In the genomic region with DNA sequence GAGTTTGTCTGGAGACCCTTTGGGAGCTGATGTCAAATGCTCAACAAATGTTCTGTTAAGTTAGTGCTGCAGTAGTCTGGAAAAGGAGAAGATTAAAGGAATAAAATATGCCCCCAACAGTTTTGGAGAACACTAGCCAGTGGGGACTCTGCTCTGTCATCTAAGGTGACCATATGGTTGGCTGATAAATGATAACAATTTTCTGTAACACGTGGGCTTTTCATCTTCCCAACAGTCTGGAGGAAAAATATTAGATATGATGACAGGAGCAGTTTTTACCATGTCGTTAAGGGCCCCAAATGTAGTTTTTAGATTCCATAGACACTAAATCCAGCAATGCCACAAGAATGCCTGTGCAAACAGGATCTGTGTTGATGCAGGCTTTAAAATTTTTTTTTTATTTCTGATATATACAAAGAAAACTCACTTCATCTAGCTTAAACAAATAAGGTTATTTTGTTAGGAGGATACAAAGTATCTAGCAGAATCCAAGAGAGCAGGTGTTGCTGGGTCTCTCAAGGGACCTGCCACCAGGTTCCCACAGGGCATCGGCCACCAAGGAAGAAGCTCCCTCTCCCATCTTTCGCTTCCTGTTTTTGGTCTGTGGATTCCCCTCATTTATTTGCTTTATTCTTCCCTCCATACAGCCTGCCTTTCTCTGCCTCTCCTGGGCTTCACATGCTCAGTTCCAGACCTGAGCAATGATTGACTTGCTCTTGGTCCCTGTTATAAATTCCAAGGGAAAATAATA, we compare ENCODE assay signal across 20 cellular contexts. TPM values are rescaled to one million over a fixed set of nuclear protein-coding genes. Genes with fewer than 3 reads are reported as not detected.
"Had no signal": no experiment of that assay in that cellular context is flagged by ENCODE, and none has a peak within 500 bp of the region (broad histone marks: within the 10 kb centered on the region; RNA-seq: fewer than 3 reads in every experiment).

No MANE protein-coding gene starts in this region.

- H3K27me3 Mint-ChIP-seq: activated naive CD4-positive, alpha-beta T cell treated with anti-CD3 and anti-CD28 coated beads, Interleukin-2, amount 10 ng/mL, durations not matched to agents 7 days and 5 days had no signal

- H3K9me3 Mint-ChIP-seq: neural progenitor cell had no signal

- H3K4me2 ChIP-seq: hepatocyte, neural progenitor cell had no signal

- H3K4me3 ChIP-seq: body of pancreas, colonic mucosa, esophagus squamous epithelium, hepatocyte, lung, neural progenitor cell, ovary, sigmoid colon, thoracic aorta, upper lobe of right lung had no signal

- DNase-seq: activated CD4-positive, alpha-beta T cell treated with anti-CD3 and anti-CD28 coated beads, Interleukin-2, amount 50 U/mL, for 4 hours; activated naive CD4-positive, alpha-beta T cell treated with anti-CD3 and anti-CD28 coated beads, Interleukin-2, amount 10 ng/mL, durations not matched to agents 7 days and 5 days; activated T-cell treated with anti-CD3 and anti-CD28 coated beads for 4 hours; amygdala; body of pancreas; caudate nucleus; colonic mucosa; esophagus squamous epithelium; islet precursor cell; midbrain; ovary; sigmoid colon; stimulated activated CD4-positive, alpha-beta T cell treated with anti-CD3 and anti-CD28 coated beads, Interleukin-1b, Interleukin-23, amount 100 ng/mL, for 48 hours; upper lobe of right lung had no signal

- H3K4me1 ChIP-seq: colonic mucosa, neural progenitor cell had no signal

- H3K4me3 Mint-ChIP-seq: activated naive CD4-positive, alpha-beta T cell treated with anti-CD3 and anti-CD28 coated beads, Interleukin-2, amount 10 ng/mL, durations not matched to agents 7 days and 5 days; neural progenitor cell had no signal

- H3K36me3 Mint-ChIP-seq: neural progenitor cell had no signal

- H3K36me3 ChIP-seq: colonic mucosa, esophagus squamous epithelium, neural progenitor cell, ovary, sigmoid colon, thoracic aorta, upper lobe of right lung had no signal

- ATAC-seq: activated CD4-positive, CD25-positive, alpha-beta regulatory T cell treated with anti-CD3 and anti-CD28 coated beads, Interleukin-2, amount 50 U/mL, for 24 hours; body of pancreas had no signal

- H2AFZ ChIP-seq: hepatocyte, neural progenitor cell had no signal

- H3K27me3 ChIP-seq: body of pancreas, colonic mucosa, esophagus squamous epithelium, hepatocyte, ovary, sigmoid colon, upper lobe of right lung had no signal

- H3K27ac Mint-ChIP-seq: activated naive CD4-positive, alpha-beta T cell treated with anti-CD3 and anti-CD28 coated beads, Interleukin-2, amount 10 ng/mL, durations not matched to agents 7 days and 5 days; activated T-helper 2 cell treated with anti-CD3 and anti-CD28 coated beads, Interferon-gamma antibody, Interleukin-2, Interleukin-4, amounts not matched to agents 10 μg/mL and 5 μg/mL and 100 μg/mL, durations not matched to agents 14 hours and 24 hours and 36 hours; neural progenitor cell had no signal

- H3K9ac ChIP-seq: neural progenitor cell had no signal

- H3K79me2 ChIP-seq: hepatocyte had no signal

- H3K9me3 ChIP-seq: body of pancreas, colonic mucosa, esophagus squamous epithelium, ovary, sigmoid colon, thoracic aorta, upper lobe of right lung had no signal

- H3K27ac ChIP-seq: body of pancreas, colonic mucosa, esophagus squamous epithelium, hepatocyte, neural progenitor cell, ovary, sigmoid colon, thoracic aorta had no signal

RNA-seq across cellular contexts. Expression of gene CFAP58, which starts 6.2 kb away (rescaled TPM):
- polyA plus RNA-seq: hepatocyte had no signal
